Comparison of ENCODE assay signal across 9 cellular contexts in the genomic region with DNA sequence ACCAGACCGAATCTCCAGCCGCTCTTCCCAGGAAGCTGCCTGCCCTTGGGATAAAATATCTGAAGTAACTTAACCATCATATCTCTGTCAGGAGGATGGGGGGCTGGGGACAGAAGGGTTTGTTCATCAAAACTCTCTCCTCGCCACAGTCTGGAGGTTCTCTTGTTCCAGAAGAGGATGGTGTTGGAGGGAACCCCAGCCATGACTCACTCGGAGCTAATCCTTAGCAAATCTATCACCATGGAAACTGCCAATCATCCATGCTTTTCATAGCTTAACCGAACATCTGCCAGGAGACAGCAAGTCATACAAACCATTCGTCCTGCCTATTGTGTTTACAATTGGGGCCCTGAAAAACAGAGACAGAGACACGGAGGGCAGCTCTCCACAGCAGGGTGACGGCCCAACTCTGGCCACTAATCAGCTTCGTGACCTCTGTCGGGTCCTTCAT.
DNase-seq lines count a peak whose midpoint lies in the region; ATAC-seq and TF ChIP-seq lines count a peak whose summit lies in the region.
"Had no signal": no experiment of that assay in that cellular context is flagged by ENCODE, and none has a peak within 500 bp of the region (broad histone marks: within the 10 kb centered on the region; RNA-seq: fewer than 3 reads in every experiment).

No MANE protein-coding gene starts in this region.

- no peaks in the 10 kb centered on the region for H3K9me3 ChIP-seq in RWPE2 (ENCODE audit: severe bottlenecking)

- ATAC-seq in RWPE2 (ENCODE audit: low read depth) (peak; percentile 88), foreskin keratinocyte (peak; percentile 93), HG02884 (IDR thresholded peaks at IDR 0.05; ENCODE audit: unreplicated experiment) (no peak)
- ATAC-seq in stimulated activated naive CD8-positive, alpha-beta T cell treated with anti-CD3 and anti-CD28 coated beads, Interleukin-15, Interleukin-2, amounts not matched to agents 100 U/mL and 50 U/mL, for 24 hours, result no peak

- H3K27ac ChIP-seq in RWPE2 (ENCODE audit: poor library complexity, severe bottlenecking) (peak overlapping the region; percentile 66), foreskin keratinocyte (no peak overlapping the region)
- H3K27ac ChIP-seq: 22Rv1 had no signal

- no peaks in the 10 kb centered on the region for H3K36me3 ChIP-seq in RWPE2 (ENCODE audit: low read depth)

- no peaks in the 10 kb centered on the region for H3K27me3 ChIP-seq in RWPE2 (ENCODE audit: insufficient read depth, poor library complexity, severe bottlenecking)
- H3K27me3 ChIP-seq in foreskin keratinocyte, result no peaks in the 10 kb centered on the region

- H3K4me3 ChIP-seq in RWPE2 (ENCODE audit: severe bottlenecking) (no peak overlapping the region), skeletal muscle cell (ENCODE audit: low read depth, low read length) (peak overlapping the region; percentile 3)

- DNase-seq in NCI-H1105 treated with DMSO at 0.1 percent for 48 hours (lab: John Stamatoyannopoulos, UW), result peak; percentile 11
- DNase-seq in NCI-H1105 (lab: John Stamatoyannopoulos, UW), result no peak
- DNase-seq in RWPE2 (ENCODE audit: low spot score), result peak; percentile 88
- peak; percentile 85 to 96 for DNase-seq in foreskin keratinocyte
- peak; percentile 97 for DNase-seq in skeletal muscle cell (ENCODE audit: low read depth)
- no peak for DNase-seq in iPS-NIHi11 (ENCODE audit: low spot score)
- DNase-seq in stimulated activated naive CD8-positive, alpha-beta T cell treated with anti-CD3 and anti-CD28 coated beads, Interleukin-15, Interleukin-2, amounts not matched to agents 100 U/mL and 50 U/mL, for 24 hours, result no peak

- H3K4me1 ChIP-seq in RWPE2 (ENCODE audit: insufficient read depth, poor library complexity, severe bottlenecking) (peaks cover 32% of the 10 kb centered on the region), foreskin keratinocyte (peaks cover 16% of the 10 kb centered on the region)

- TF ChIP-seq CTCF in RWPE2 (IDR thresholded peaks at IDR 0.05; ENCODE audit: poor library complexity, severe bottlenecking), result no peak
- TF ChIP-seq CTCF in foreskin keratinocyte (conservative IDR thresholded peaks at IDR 0.05), result no peak

Comparison
In these comparisons a context has a peak if more than half of its experiments do, and no peak if none do; other contexts are left out.
1. DNase-seq: peak in NCI-H1105 treated with DMSO at 0.1 percent for 48 hours (single experiment), RWPE2 (single experiment), foreskin keratinocyte (2 of 2) and skeletal muscle cell (single experiment); none in NCI-H1105 (single experiment), iPS-NIHi11 (single experiment) and stimulated activated naive CD8-positive, alpha-beta T cell treated with anti-CD3 and anti-CD28 coated beads, Interleukin-15, Interleukin-2, amounts not matched to agents 100 U/mL and 50 U/mL, for 24 hours (single experiment).
2. ATAC-seq: peak in RWPE2 (single experiment) and foreskin keratinocyte (single experiment); none in stimulated activated naive CD8-positive, alpha-beta T cell treated with anti-CD3 and anti-CD28 coated beads, Interleukin-15, Interleukin-2, amounts not matched to agents 100 U/mL and 50 U/mL, for 24 hours (single experiment) and HG02884 (single experiment).